Comparison of ENCODE assay signal across 16 cellular contexts in genomic region chr13:99359493-99359892, GRCh38. TPM values are rescaled to one million over a fixed set of nuclear protein-coding genes. Genes with fewer than 3 reads are reported as not detected.
DNase-seq lines count a peak whose midpoint lies in the region; ATAC-seq and TF ChIP-seq lines count a peak whose summit lies in the region.
"Had no signal": no experiment of that assay in that cellular context is flagged by ENCODE, and none has a peak within 500 bp of the region (broad histone marks: within the 10 kb centered on the region; RNA-seq: fewer than 3 reads in every experiment).

No MANE protein-coding gene starts in this region.

- ATAC-seq in CD4-positive, alpha-beta T cell (ENCODE audit: poor library complexity) = no peak
- no peak for ATAC-seq in naive B cell (ENCODE audit: low read depth in 2 of 2)
- ATAC-seq in right cardiac atrium = no peak
- ATAC-seq: left lung had no signal

- H3K36me3 Mint-ChIP-seq in CD4-positive, alpha-beta T cell (ENCODE audit: low read depth) = peaks cover 73% of the 10 kb centered on the region
- peaks cover 45% of the 10 kb centered on the region for H3K36me3 Mint-ChIP-seq in activated T-helper 1 cell treated with anti-CD3 and anti-CD28 coated beads, Interleukin-12 subunit alpha, Interleukin-12 subunit beta, Interleukin-2, Interleukin-4 antibody, amounts not matched to agents 30 ng/mL and 10 ng/mL and 1 ng/mL, durations not matched to agents 14 hours and 24 hours and 36 hours (ENCODE audit: low read depth)
- H3K36me3 Mint-ChIP-seq in naive B cell = peaks cover 21 to 37% of the 10 kb centered on the region in 2 donors
- no peaks in the 10 kb centered on the region for H3K36me3 Mint-ChIP-seq in Calu3 (ENCODE audit: insufficient read depth, unreplicated experiment)

- intact Hi-C loops in CD4-positive, alpha-beta T cell (cut with DNase I, micrococcal nuclease) = loop anchor here in 1 of 2 experiments (5.0 kb wide), 1 partner anchor 142 kb away; no protein-coding TSS in a partner anchor
- intact Hi-C loops in activated T-helper 1 cell treated with anti-CD3 and anti-CD28 coated beads, Interleukin-12 subunit alpha, Interleukin-12 subunit beta, Interleukin-2, Interleukin-4 antibody, amounts not matched to agents 30 ng/mL and 10 ng/mL and 1 ng/mL, durations not matched to agents 14 hours and 24 hours and 36 hours (cut with micrococcal nuclease) = loop anchor here (10.0 kb wide), 1 partner anchor 785 kb away; the partner anchor contains the start of gene STK24
- intact Hi-C loops in prostate gland (cut with DNase I) (no loop called here), Calu3 (cut with micrococcal nuclease; ENCODE audit: unreplicated experiment) (no loop called here), right cardiac atrium (cut with DNase I) (no loop called here)

- H3K4me1 Mint-ChIP-seq in CD4-positive, alpha-beta T cell (ENCODE audit: low read depth) = peaks cover 98% of the 10 kb centered on the region
- peaks cover 95% of the 10 kb centered on the region for H3K4me1 Mint-ChIP-seq in activated T-helper 1 cell treated with anti-CD3 and anti-CD28 coated beads, Interleukin-12 subunit alpha, Interleukin-12 subunit beta, Interleukin-2, Interleukin-4 antibody, amounts not matched to agents 30 ng/mL and 10 ng/mL and 1 ng/mL, durations not matched to agents 14 hours and 24 hours and 36 hours (ENCODE audit: low read depth)
- peaks cover 65 to 88% (median 83%) of the 10 kb centered on the region in 3 donors for H3K4me1 Mint-ChIP-seq in naive B cell
- no peaks in the 10 kb centered on the region for H3K4me1 Mint-ChIP-seq in Calu3 (ENCODE audit: low read depth, unreplicated experiment)

- no peak for TF ChIP-seq POLR2A in prostate gland (IDR thresholded peaks at IDR 0.05)

- H3K27ac Mint-ChIP-seq in CD4-positive, alpha-beta T cell = peak overlapping the region; percentile 97
- H3K27ac Mint-ChIP-seq in activated T-helper 1 cell treated with anti-CD3 and anti-CD28 coated beads, Interleukin-12 subunit alpha, Interleukin-12 subunit beta, Interleukin-2, Interleukin-4 antibody, amounts not matched to agents 30 ng/mL and 10 ng/mL and 1 ng/mL, durations not matched to agents 14 hours and 24 hours and 36 hours = peak overlapping the region; percentile 59
- H3K27ac Mint-ChIP-seq in naive B cell = peak overlapping the region; percentile 92 to 97 (median 95)
- no peak overlapping the region for H3K27ac Mint-ChIP-seq in Calu3 (ENCODE audit: unreplicated experiment)

- H3K27ac ChIP-seq in CD4-positive, alpha-beta T cell (ENCODE audit: low read depth, low read length) = peak overlapping the region; percentile 97
- H3K27ac ChIP-seq in prostate gland (no peak overlapping the region), right cardiac atrium (ENCODE audit: low read length) (no peak overlapping the region)
- H3K27ac ChIP-seq: left lung, sigmoid colon had no signal

- H3K4me1 ChIP-seq in prostate gland (replicated peaks) (no peaks in the 10 kb centered on the region), right cardiac atrium (ENCODE audit: control insufficient read depth, insufficient read depth, low read length) (peaks cover 2% of the 10 kb centered on the region)
- H3K4me1 ChIP-seq: sigmoid colon had no signal

- CTCF ChIA-PET in CD4-positive, alpha-beta T cell (lab: Charles Lee) = interaction anchor here (1.0 to 2.9 kb wide), 3 partner anchors 28 to 77 kb away, joined by 3 to 13 read pairs (median 7); no protein-coding TSS in a partner anchor
- CTCF ChIA-PET in Calu3 (lab: Charles Lee) = no interaction called here

- no peak overlapping the region for H3K4me3 ChIP-seq in GM12875 (ENCODE audit: low read depth, low read length)
- H3K4me3 ChIP-seq in prostate gland = no peak overlapping the region
- H3K4me3 ChIP-seq in right cardiac atrium (ENCODE audit: low read length) = no peak overlapping the region
- H3K4me3 ChIP-seq: left lung, sigmoid colon had no signal

- WGBS in prostate gland = 89% methylated on average over 6 of the region's 6 CpGs
- WGBS in right cardiac atrium = 86% methylated on average over 6 of the region's 6 CpGs

- no peaks in the 10 kb centered on the region for H3K36me3 ChIP-seq in prostate gland

- H3K4me3 Mint-ChIP-seq in CD4-positive, alpha-beta T cell = peak overlapping the region; percentile 47
- no peak overlapping the region for H3K4me3 Mint-ChIP-seq in activated T-helper 1 cell treated with anti-CD3 and anti-CD28 coated beads, Interleukin-12 subunit alpha, Interleukin-12 subunit beta, Interleukin-2, Interleukin-4 antibody, amounts not matched to agents 30 ng/mL and 10 ng/mL and 1 ng/mL, durations not matched to agents 14 hours and 24 hours and 36 hours
- H3K4me3 Mint-ChIP-seq in naive B cell (peak overlapping the region in 7 of 8 donors; percentile 17 to 77 (median 55)), Calu3 (ENCODE audit: low read depth, unreplicated experiment) (no peak overlapping the region)

- no peaks in the 10 kb centered on the region for H3K9me3 Mint-ChIP-seq in CD4-positive, alpha-beta T cell
- no peaks in the 10 kb centered on the region for H3K9me3 Mint-ChIP-seq in activated T-helper 1 cell treated with anti-CD3 and anti-CD28 coated beads, Interleukin-12 subunit alpha, Interleukin-12 subunit beta, Interleukin-2, Interleukin-4 antibody, amounts not matched to agents 30 ng/mL and 10 ng/mL and 1 ng/mL, durations not matched to agents 14 hours and 24 hours and 36 hours
- H3K9me3 Mint-ChIP-seq in naive B cell (no peaks in the 10 kb centered on the region), Calu3 (ENCODE audit: low read depth, unreplicated experiment) (no peaks in the 10 kb centered on the region)

- POLR2A ChIA-PET in CD4-positive, alpha-beta T cell (lab: Charles Lee) = interaction anchor here (0.8 to 4.0 kb wide), 14 partner anchors 8 to 159 kb away, joined by 3 to 62 read pairs (median 6); partner anchors contain the start of genes GPR183 and UBAC2

- TF ChIP-seq CTCF in CD4-positive, alpha-beta T cell (IDR thresholded peaks at IDR 0.05) = no peak
- TF ChIP-seq CTCF in GM12875 (IDR thresholded peaks at IDR 0.05; ENCODE audit: borderline replicate concordance, insufficient read depth, low read depth, low read length) = peak; percentile 19; the same call in 1 of the 2 replicates
- TF ChIP-seq CTCF in prostate gland (IDR thresholded peaks at IDR 0.05) = no peak
- no peak for TF ChIP-seq CTCF in Calu3 (IDR thresholded peaks at IDR 0.05; ENCODE audit: unreplicated experiment)

- H3K9me3 ChIP-seq in CD4-positive, alpha-beta T cell (ENCODE audit: control insufficient read depth, low read length) = no peaks in the 10 kb centered on the region
- H3K9me3 ChIP-seq in prostate gland (no peaks in the 10 kb centered on the region), right cardiac atrium (ENCODE audit: control insufficient read depth, low read length) (no peaks in the 10 kb centered on the region)
- H3K9me3 ChIP-seq: left lung, sigmoid colon had no signal

- H3K27me3 Mint-ChIP-seq in CD4-positive, alpha-beta T cell = no peaks in the 10 kb centered on the region
- H3K27me3 Mint-ChIP-seq in activated T-helper 1 cell treated with anti-CD3 and anti-CD28 coated beads, Interleukin-12 subunit alpha, Interleukin-12 subunit beta, Interleukin-2, Interleukin-4 antibody, amounts not matched to agents 30 ng/mL and 10 ng/mL and 1 ng/mL, durations not matched to agents 14 hours and 24 hours and 36 hours (ENCODE audit: insufficient read depth) = no peaks in the 10 kb centered on the region
- H3K27me3 Mint-ChIP-seq in naive B cell = no peaks in the 10 kb centered on the region
- no peaks in the 10 kb centered on the region for H3K27me3 Mint-ChIP-seq in Calu3 (ENCODE audit: unreplicated experiment)

- no peaks in the 10 kb centered on the region for H3K27me3 ChIP-seq in CD4-positive, alpha-beta T cell (ENCODE audit: control insufficient read depth, insufficient read depth, low read length)
- H3K27me3 ChIP-seq in prostate gland (replicated peaks; ENCODE audit: insufficient read depth) (no peaks in the 10 kb centered on the region), right cardiac atrium (ENCODE audit: control insufficient read depth, insufficient read depth) (no peaks in the 10 kb centered on the region)
- H3K27me3 ChIP-seq: left lung, sigmoid colon had no signal

- BruUV-seq in Calu3 (replicated peaks; lab: Mats Ljungman, UMichigan) = no TSS peak

- DNase-seq in CD4-positive, alpha-beta T cell = no peak
- DNase-seq in activated T-helper 1 cell treated with anti-CD3 and anti-CD28 coated beads, Interleukin-12 subunit alpha, Interleukin-12 subunit beta, Interleukin-2, Interleukin-4 antibody, amounts not matched to agents 30 ng/mL and 10 ng/mL and 1 ng/mL, durations not matched to agents 14 hours and 24 hours and 36 hours (ENCODE audit: low spot score) = no peak
- DNase-seq in naive B cell (no peak), prostate gland (ENCODE audit: low spot score) (no peak), Calu3 (no peak), right cardiac atrium (no peak), NCI-H345 (lab: John Stamatoyannopoulos, UW) (no peak)
- DNase-seq: activated gamma-delta T cell, HCEC 1CT, left lung, NCI-H1436, OCI-M1, SHP77 treated with DMSO at 0.1 percent for 48 hours, sigmoid colon had no signal

RNA-seq across cellular contexts. Expression of gene GPR183, which starts 52.3 kb away (rescaled TPM):
- total RNA-seq in CD4-positive, alpha-beta T cell = 100 to 1,000 TPM; 330 to 337 TPM
- 22.6 and 23.6 TPM in 2 replicates for total RNA-seq in activated T-helper 1 cell treated with anti-CD3 and anti-CD28 coated beads, Interleukin-12 subunit alpha, Interleukin-12 subunit beta, Interleukin-2, Interleukin-4 antibody, amounts not matched to agents 30 ng/mL and 10 ng/mL and 1 ng/mL, durations not matched to agents 14 hours and 24 hours and 36 hours
- polyA plus RNA-seq in naive B cell (ENCODE audit: low read depth in 6 of 6) (100 to 1,000 TPM in 5 of 6 donors, 10 to 100 TPM in 1; 98.3 to 487 (median 158) TPM), right cardiac atrium (14.5 TPM)
- total RNA-seq in prostate gland (1 to 10 TPM; 2.6 to 3.8 TPM), Calu3 (2022) (not detected in 2 replicates), right cardiac atrium (10 to 100 TPM in 2 of 4 donors, 1 to 10 TPM in 2; 9.7 to 20.7 (median 13.5) TPM)
- total RNA-seq: G401 had no signal

Comparison
In these comparisons a context has a peak if more than half of its experiments do, and no peak if none do; other contexts are left out.
1. H3K4me3 Mint-ChIP-seq: peak in CD4-positive, alpha-beta T cell (single experiment) and naive B cell (7 of 8); none in activated T-helper 1 cell treated with anti-CD3 and anti-CD28 coated beads, Interleukin-12 subunit alpha, Interleukin-12 subunit beta, Interleukin-2, Interleukin-4 antibody, amounts not matched to agents 30 ng/mL and 10 ng/mL and 1 ng/mL, durations not matched to agents 14 hours and 24 hours and 36 hours (single experiment) and Calu3 (single experiment).
2. RNA of gene GPR183, which starts 52.3 kb away (total RNA-seq): 330 to 337 TPM in CD4-positive, alpha-beta T cell; 22.6 to 23.6 TPM in activated T-helper 1 cell treated with anti-CD3 and anti-CD28 coated beads, Interleukin-12 subunit alpha, Interleukin-12 subunit beta, Interleukin-2, Interleukin-4 antibody, amounts not matched to agents 30 ng/mL and 10 ng/mL and 1 ng/mL, durations not matched to agents 14 hours and 24 hours and 36 hours, 9.7 to 20.7 TPM in right cardiac atrium, 2.6 to 3.8 TPM in prostate gland and not detected in Calu3; every median in the first group is over 10 times any median in the second.